ENCODE assay signal across 2 cellular contexts in the genomic region with DNA sequence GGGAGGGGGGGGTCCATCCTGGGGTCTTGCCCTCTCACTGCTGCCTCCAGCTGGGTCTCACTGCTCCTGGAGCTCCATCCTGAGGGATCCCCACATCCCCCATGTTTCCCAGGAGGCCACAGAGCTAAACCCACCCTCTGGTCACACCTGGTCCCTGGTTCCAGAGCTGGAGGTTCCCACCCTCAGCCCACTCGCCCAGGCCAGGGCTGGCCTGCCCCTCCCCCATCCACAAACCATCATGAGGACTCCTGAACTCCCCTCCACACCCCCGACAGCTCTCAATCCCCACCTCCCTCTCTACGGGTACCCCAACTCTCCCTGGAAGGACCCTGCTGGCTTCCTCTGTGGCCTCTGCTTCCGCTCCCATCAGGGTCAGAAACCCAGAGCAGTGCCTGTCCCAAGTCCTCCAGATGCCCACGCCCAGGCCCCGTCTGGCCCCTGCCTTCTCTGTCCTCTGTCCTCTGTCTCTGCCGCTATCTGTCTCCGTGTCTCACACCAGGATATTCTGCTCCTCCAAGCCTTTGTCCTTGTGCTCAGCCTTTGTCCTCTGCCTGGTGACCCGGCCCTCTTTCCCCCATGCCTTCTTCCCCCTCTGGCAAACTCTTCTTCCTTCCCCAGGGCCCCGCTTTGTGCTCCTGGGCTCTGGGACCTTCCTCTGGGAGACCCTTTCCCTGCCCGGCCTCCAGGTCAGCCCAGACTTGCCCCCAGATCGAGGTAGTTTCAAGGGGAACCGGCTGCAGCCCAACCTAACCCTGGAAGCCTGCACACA.
TF ChIP-seq lines count a peak whose summit lies in the region.

No MANE protein-coding gene starts in this region.

TF ChIP-seq in HepG2, 621 proteins besides CTCF, POLR2A, EP300 and RAD21 (continued from another document and continues in another):
- TF ChIP-seq, protein P1, sequence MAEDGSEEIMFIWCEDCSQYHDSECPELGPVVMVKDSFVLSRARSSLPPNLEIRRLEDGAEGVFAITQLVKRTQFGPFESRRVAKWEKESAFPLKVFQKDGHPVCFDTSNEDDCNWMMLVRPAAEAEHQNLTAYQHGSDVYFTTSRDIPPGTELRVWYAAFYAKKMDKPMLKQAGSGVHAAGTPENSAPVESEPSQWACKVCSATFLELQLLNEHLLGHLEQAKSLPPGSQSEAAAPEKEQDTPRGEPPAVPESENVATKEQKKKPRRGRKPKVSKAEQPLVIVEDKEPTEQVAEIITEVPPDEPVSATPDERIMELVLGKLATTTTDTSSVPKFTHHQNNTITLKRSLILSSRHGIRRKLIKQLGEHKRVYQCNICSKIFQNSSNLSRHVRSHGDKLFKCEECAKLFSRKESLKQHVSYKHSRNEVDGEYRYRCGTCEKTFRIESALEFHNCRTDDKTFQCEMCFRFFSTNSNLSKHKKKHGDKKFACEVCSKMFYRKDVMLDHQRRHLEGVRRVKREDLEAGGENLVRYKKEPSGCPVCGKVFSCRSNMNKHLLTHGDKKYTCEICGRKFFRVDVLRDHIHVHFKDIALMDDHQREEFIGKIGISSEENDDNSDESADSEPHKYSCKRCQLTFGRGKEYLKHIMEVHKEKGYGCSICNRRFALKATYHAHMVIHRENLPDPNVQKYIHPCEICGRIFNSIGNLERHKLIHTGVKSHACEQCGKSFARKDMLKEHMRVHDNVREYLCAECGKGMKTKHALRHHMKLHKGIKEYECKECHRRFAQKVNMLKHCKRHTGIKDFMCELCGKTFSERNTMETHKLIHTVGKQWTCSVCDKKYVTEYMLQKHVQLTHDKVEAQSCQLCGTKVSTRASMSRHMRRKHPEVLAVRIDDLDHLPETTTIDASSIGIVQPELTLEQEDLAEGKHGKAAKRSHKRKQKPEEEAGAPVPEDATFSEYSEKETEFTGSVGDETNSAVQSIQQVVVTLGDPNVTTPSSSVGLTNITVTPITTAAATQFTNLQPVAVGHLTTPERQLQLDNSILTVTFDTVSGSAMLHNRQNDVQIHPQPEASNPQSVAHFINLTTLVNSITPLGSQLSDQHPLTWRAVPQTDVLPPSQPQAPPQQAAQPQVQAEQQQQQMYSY (CRISPR knock-in tag; IDR thresholded peaks at IDR 0.05), result no peak
- TF ChIP-seq ZNF841 (CRISPR knock-in tag; IDR thresholded peaks at IDR 0.05; ENCODE audit: borderline replicate concordance) (no peak), ZNF230 (CRISPR knock-in tag; IDR thresholded peaks at IDR 0.05) (no peak), BHLHE40 (IDR thresholded peaks at IDR 0.05; ENCODE audit: low read length) (no peak), JUNB (CRISPR knock-in tag; IDR thresholded peaks at IDR 0.05; ENCODE audit: borderline replicate concordance) (no peak), ZNF34 (CRISPR knock-in tag; IDR thresholded peaks at IDR 0.05; ENCODE audit: borderline replicate concordance) (peak; percentile 66; the same call in 1 of the 2 replicates), ZNF292 (CRISPR knock-in tag; IDR thresholded peaks at IDR 0.05; ENCODE audit: borderline replicate concordance, low read depth) (no peak), HOXA3 (CRISPR knock-in tag; IDR thresholded peaks at IDR 0.05) (no peak), GABPB1 (CRISPR knock-in tag; IDR thresholded peaks at IDR 0.05) (no peak), RORA (CRISPR knock-in tag; IDR thresholded peaks at IDR 0.05) (no peak), PAWR (CRISPR knock-in tag; IDR thresholded peaks at IDR 0.05; ENCODE audit: borderline replicate concordance) (no peak), ZC3H13 (CRISPR knock-in tag; IDR thresholded peaks at IDR 0.05) (no peak), ZNF225 (CRISPR knock-in tag; IDR thresholded peaks at IDR 0.05) (0 out of 2 replicates have a peak, but pooled peaks have one; percentile 26), ZNF883 (CRISPR knock-in tag; IDR thresholded peaks at IDR 0.05; ENCODE audit: not compliant biosample characterization) (peak; percentile 50)
- TF ChIP-seq, protein P2, sequence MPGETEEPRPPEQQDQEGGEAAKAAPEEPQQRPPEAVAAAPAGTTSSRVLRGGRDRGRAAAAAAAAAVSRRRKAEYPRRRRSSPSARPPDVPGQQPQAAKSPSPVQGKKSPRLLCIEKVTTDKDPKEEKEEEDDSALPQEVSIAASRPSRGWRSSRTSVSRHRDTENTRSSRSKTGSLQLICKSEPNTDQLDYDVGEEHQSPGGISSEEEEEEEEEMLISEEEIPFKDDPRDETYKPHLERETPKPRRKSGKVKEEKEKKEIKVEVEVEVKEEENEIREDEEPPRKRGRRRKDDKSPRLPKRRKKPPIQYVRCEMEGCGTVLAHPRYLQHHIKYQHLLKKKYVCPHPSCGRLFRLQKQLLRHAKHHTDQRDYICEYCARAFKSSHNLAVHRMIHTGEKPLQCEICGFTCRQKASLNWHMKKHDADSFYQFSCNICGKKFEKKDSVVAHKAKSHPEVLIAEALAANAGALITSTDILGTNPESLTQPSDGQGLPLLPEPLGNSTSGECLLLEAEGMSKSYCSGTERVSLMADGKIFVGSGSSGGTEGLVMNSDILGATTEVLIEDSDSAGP (CRISPR knock-in tag; IDR thresholded peaks at IDR 0.05; ENCODE audit: borderline replicate concordance), result peak; percentile 16; the same call in 1 of the 2 replicates
- TF ChIP-seq, protein P3, sequence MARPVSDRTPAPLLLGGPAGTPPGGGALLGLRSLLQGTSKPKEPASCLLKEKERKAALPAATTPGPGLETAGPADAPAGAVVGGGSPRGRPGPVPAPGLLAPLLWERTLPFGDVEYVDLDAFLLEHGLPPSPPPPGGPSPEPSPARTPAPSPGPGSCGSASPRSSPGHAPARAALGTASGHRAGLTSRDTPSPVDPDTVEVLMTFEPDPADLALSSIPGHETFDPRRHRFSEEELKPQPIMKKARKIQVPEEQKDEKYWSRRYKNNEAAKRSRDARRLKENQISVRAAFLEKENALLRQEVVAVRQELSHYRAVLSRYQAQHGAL (CRISPR knock-in tag; IDR thresholded peaks at IDR 0.05; ENCODE audit: not compliant biosample characterization), result no peak
- TF ChIP-seq, protein P4, sequence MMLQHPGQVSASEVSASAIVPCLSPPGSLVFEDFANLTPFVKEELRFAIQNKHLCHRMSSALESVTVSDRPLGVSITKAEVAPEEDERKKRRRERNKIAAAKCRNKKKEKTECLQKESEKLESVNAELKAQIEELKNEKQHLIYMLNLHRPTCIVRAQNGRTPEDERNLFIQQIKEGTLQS (CRISPR knock-in tag; IDR thresholded peaks at IDR 0.05), result no peak
- TF ChIP-seq, protein P5, sequence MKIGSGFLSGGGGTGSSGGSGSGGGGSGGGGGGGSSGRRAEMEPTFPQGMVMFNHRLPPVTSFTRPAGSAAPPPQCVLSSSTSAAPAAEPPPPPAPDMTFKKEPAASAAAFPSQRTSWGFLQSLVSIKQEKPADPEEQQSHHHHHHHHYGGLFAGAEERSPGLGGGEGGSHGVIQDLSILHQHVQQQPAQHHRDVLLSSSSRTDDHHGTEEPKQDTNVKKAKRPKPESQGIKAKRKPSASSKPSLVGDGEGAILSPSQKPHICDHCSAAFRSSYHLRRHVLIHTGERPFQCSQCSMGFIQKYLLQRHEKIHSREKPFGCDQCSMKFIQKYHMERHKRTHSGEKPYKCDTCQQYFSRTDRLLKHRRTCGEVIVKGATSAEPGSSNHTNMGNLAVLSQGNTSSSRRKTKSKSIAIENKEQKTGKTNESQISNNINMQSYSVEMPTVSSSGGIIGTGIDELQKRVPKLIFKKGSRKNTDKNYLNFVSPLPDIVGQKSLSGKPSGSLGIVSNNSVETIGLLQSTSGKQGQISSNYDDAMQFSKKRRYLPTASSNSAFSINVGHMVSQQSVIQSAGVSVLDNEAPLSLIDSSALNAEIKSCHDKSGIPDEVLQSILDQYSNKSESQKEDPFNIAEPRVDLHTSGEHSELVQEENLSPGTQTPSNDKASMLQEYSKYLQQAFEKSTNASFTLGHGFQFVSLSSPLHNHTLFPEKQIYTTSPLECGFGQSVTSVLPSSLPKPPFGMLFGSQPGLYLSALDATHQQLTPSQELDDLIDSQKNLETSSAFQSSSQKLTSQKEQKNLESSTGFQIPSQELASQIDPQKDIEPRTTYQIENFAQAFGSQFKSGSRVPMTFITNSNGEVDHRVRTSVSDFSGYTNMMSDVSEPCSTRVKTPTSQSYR (CRISPR knock-in tag; IDR thresholded peaks at IDR 0.05; ENCODE audit: borderline replicate concordance), result peak; percentile 63; the same call in 1 of the 2 replicates

TF ChIP-seq in endothelial cell of umbilical vein, 7 proteins besides CTCF, POLR2A, EP300 and RAD21 (continued from another document):
- TF ChIP-seq, protein P6, sequence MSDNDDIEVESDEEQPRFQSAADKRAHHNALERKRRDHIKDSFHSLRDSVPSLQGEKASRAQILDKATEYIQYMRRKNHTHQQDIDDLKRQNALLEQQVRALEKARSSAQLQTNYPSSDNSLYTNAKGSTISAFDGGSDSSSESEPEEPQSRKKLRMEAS (IDR thresholded peaks at IDR 0.05; ENCODE audit: insufficient read depth, insufficient read length), result no peak
